ENCODE assay signal across 18 cellular contexts in genomic region chr6:33981421-33981820, GRCh38.
"Had no signal": no experiment of that assay in that cellular context is flagged by ENCODE, and none has a peak within 500 bp of the region (broad histone marks: within the 10 kb centered on the region; RNA-seq: fewer than 3 reads in every experiment).

No MANE protein-coding gene starts in this region.

- H3K36me3 ChIP-seq: esophagus muscularis mucosa, left lung, sigmoid colon had no signal

- H3K27me3 ChIP-seq: body of pancreas, testis had no signal

- H3K27ac ChIP-seq: esophagus muscularis mucosa, left lung, sigmoid colon, testis had no signal

- H3K36me3 Mint-ChIP-seq: activated naive CD4-positive, alpha-beta T cell treated with anti-CD3 and anti-CD28 coated beads, Interleukin-2, amount 50 U/mL, for 72 hours had no signal

- DNase-seq: activated CD4-positive, alpha-beta T cell treated with anti-CD3 and anti-CD28 coated beads for 36 hours; activated T-cell treated with anti-CD3 and anti-CD28 coated beads for 4 hours; amniotic stem cell; cerebellar nuclear complex; nephron progenitor cell; Right ventricle myocardium superior; sigmoid colon; stimulated activated CD4-positive, alpha-beta T cell treated with anti-CD3 and anti-CD28 coated beads, Interleukin-12 subunit alpha, Interleukin-12 subunit beta, amount 100 ng/mL, for 4 hours; stimulated activated CD4-positive, alpha-beta T cell treated with anti-CD3 and anti-CD28 coated beads, Interleukin-4, amount 100 ng/mL, for 1 hour; stimulated activated CD8-positive, alpha-beta memory T cell treated with anti-CD3 and anti-CD28 coated beads, Interleukin-4, amount 100 ng/mL, for 48 hours; stimulated activated naive CD8-positive, alpha-beta T cell treated with anti-CD3 and anti-CD28 coated beads, Interleukin-15, Interleukin-2, amounts not matched to agents 100 U/mL and 50 U/mL, for 24 hours; testis had no signal

- H3K27ac Mint-ChIP-seq: activated CD4-positive, alpha-beta T cell treated with anti-CD3 and anti-CD28 coated beads for 36 hours; activated naive CD4-positive, alpha-beta T cell treated with anti-CD3 and anti-CD28 coated beads, Interleukin-2, amount 50 U/mL, for 72 hours; activated T-helper 17 cell treated with anti-CD3 and anti-CD28 coated beads, Interleukin-2, amount 50 U/mL, for 72 hours; nephron progenitor cell; T-helper 2 cell treated with Interferon-gamma antibody and Interleukin-4, amounts not matched to agents 5 μg/mL and 100 μg/mL, for 36 hours had no signal

- H3K9me3 Mint-ChIP-seq: activated naive CD4-positive, alpha-beta T cell treated with anti-CD3 and anti-CD28 coated beads, Interleukin-2, amount 50 U/mL, for 72 hours; activated T-helper 17 cell treated with anti-CD3 and anti-CD28 coated beads, Interleukin-2, amount 50 U/mL, for 72 hours; T-helper 2 cell treated with Interferon-gamma antibody and Interleukin-4, amounts not matched to agents 5 μg/mL and 100 μg/mL, for 36 hours had no signal

- H3K4me1 ChIP-seq: esophagus muscularis mucosa, sigmoid colon, testis had no signal

- H3K9me3 ChIP-seq: body of pancreas, esophagus muscularis mucosa, left lung, sigmoid colon, testis had no signal

- H3K4me1 Mint-ChIP-seq: activated T-helper 17 cell treated with anti-CD3 and anti-CD28 coated beads, Interleukin-2, amount 50 U/mL, for 72 hours had no signal

- H3K4me3 ChIP-seq: body of pancreas, esophagus muscularis mucosa, left lung, sigmoid colon, testis had no signal

- H3K4me3 Mint-ChIP-seq: activated CD4-positive, alpha-beta T cell treated with anti-CD3 and anti-CD28 coated beads for 36 hours; activated T-helper 17 cell treated with anti-CD3 and anti-CD28 coated beads, Interleukin-2, amount 50 U/mL, for 72 hours; nephron progenitor cell; T-helper 2 cell treated with Interferon-gamma antibody and Interleukin-4, amounts not matched to agents 5 μg/mL and 100 μg/mL, for 36 hours had no signal
